Comparison of ENCODE assay signal across 12 cellular contexts in the genomic region with DNA sequence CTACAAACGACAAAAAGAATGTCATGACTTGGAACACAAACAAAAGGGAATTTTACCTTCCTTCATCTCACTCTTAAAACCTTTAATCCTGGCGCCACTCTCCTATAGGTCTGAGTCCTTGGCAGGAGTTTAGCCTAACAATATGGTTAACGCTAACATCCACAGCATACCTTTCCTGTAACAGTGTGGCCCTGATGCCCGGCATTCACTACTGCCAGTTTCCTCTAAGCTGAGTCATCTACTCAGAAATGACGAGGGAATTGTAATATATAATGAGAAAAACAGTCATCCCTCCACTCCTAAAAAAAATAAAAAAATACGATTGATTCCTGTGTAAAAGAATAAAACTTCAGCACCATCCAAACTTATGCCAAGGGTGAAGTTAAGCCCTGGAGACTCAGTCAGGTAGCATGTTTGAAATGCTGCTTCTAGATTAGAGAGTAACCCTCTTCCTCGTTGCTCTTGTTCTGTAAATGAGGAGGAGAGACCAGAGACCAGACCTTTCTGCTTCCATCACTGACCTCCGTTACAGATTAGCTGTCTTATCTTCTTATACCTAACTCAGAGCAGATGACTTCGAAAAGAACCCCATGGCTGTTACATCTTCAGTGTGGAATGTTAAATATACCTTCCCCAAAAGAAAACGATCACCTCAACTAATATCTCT. TPM values are rescaled to one million over a fixed set of nuclear protein-coding genes. Genes with fewer than 3 reads are reported as not detected.
A peak's percentile ranks its signal among the peaks of the same experiment; 100 is the strongest.
DNase-seq lines count a peak whose midpoint lies in the region; ATAC-seq and TF ChIP-seq lines count a peak whose summit lies in the region.
"Had no signal": no experiment of that assay in that cellular context is flagged by ENCODE, and none has a peak within 500 bp of the region (broad histone marks: within the 10 kb centered on the region; RNA-seq: fewer than 3 reads in every experiment).

No MANE protein-coding gene starts in this region.

- TF ChIP-seq RAD21 in IMR-90 (IDR thresholded peaks at IDR 0.05; ENCODE audit: low read length), result no peak

- TF ChIP-seq CTCF in Caco-2 (IDR thresholded peaks at IDR 0.05; ENCODE audit: insufficient read depth in 1 of 2, low read depth in 1 of 2, low read length in 1 of 2, severe bottlenecking in 1 of 2, unreplicated experiment in 1 of 2) (no peak), IMR-90 (conservative IDR thresholded peaks at IDR 0.05; ENCODE audit: low read depth, low read length) (no peak), cardiac fibroblast (IDR thresholded peaks at IDR 0.05; ENCODE audit: low read depth, low read length) (no peak)

- H3K4me2 ChIP-seq in IMR-90 (ENCODE audit: low read depth, low read length), result peak overlapping the region; percentile 67; the same call in 1 of the 2 replicates

- peak overlapping the region; percentile 89; the same call in 1 of the 2 replicates for H4K5ac ChIP-seq in IMR-90 (ENCODE audit: low read depth, low read length)

- DNase-seq in Caco-2 (no peak), IMR-90 (peak; percentile 76), cardiac fibroblast (ENCODE audit: low read depth in 2 of 2) (peak; percentile 66 to 68), lung microvascular endothelial cell (ENCODE audit: low read depth in 2 of 2) (peak; percentile 68 to 74), NCI-H1105 treated with DMSO at 0.1 percent for 48 hours (lab: John Stamatoyannopoulos, UW) (no peak)
- DNase-seq in activated CD4-positive, CD25-positive, alpha-beta regulatory T cell treated with anti-CD3 and anti-CD28 coated beads, Interleukin-2, amount 50 U/mL, for 72 hours, result no peak
- DNase-seq: activated naive CD4-positive, alpha-beta T cell treated with anti-CD3 and anti-CD28 coated beads, Interleukin-2, amount 10 ng/mL, durations not matched to agents 7 days and 5 days; effector memory CD4-positive, alpha-beta T cell had no signal

- POLR2A ChIA-PET in Caco-2 (lab: Charles Lee) (interaction anchor here (0.5 kb wide), 1 partner anchor 200 kb away, joined by 10 read pairs; no protein-coding TSS in a partner anchor), IMR-90 (lab: Charles Lee; ENCODE audit: unreplicated experiment) (no interaction called here)

- no peaks in the 10 kb centered on the region for H3K27me3 Mint-ChIP-seq in Caco-2 (ENCODE audit: insufficient read depth, unreplicated experiment)
- H3K27me3 Mint-ChIP-seq: activated naive CD4-positive, alpha-beta T cell treated with anti-CD3 and anti-CD28 coated beads, Interleukin-2, amount 10 ng/mL, durations not matched to agents 7 days and 5 days had no signal

- H3K27me3 ChIP-seq in Caco-2 (replicated peaks; ENCODE audit: control insufficient read depth, insufficient read depth, low read length) (no peaks in the 10 kb centered on the region), IMR-90 (ENCODE audit: control insufficient read depth, insufficient read depth, low read length) (no peaks in the 10 kb centered on the region)

- intact Hi-C loops in Caco-2 (cut with micrococcal nuclease; ENCODE audit: unreplicated experiment), result loop anchor here (2.0 kb wide), 2 partner anchors 18 to 36 kb away; no protein-coding TSS in a partner anchor
- intact Hi-C loops in IMR-90 (cut with micrococcal nuclease), result no loop called here

- peak overlapping the region; percentile 12; the same call in 1 of the 2 replicates for H3K4ac ChIP-seq in IMR-90 (ENCODE audit: low read depth, low read length)

- in situ Hi-C loops in IMR-90 (cut with MboI; ENCODE audit: low sequenced_read_pairs), result no loop called here

- CTCF ChIA-PET in Caco-2 (lab: Charles Lee), result no interaction called here
- CTCF ChIA-PET in IMR-90 (lab: Yijun Ruan, JAX), result interaction anchor here (1.0 kb wide), 1 partner anchor 11 kb away, joined by 3 read pairs; no protein-coding TSS in a partner anchor

- ATAC-seq in IMR-90 (ENCODE audit: low read depth), result peak; percentile 95
- no peak for ATAC-seq in HG03457 (IDR thresholded peaks at IDR 0.05; ENCODE audit: unreplicated experiment)
- ATAC-seq in HG02588 (IDR thresholded peaks at IDR 0.05; ENCODE audit: unreplicated experiment), result no peak
- ATAC-seq: HCT116 had no signal

- no peak overlapping the region for H2AK9ac ChIP-seq in IMR-90 (replicated peaks; ENCODE audit: low read depth, low read length, poor library complexity)

- peak overlapping the region; percentile 78 for H2BK5ac ChIP-seq in IMR-90 (ENCODE audit: low read depth, low read length, poor library complexity, severe bottlenecking)

- H4K8ac ChIP-seq in IMR-90 (ENCODE audit: low read depth in 2 of 2, low read length in 2 of 2), result peak overlapping the region; percentile 17 to 84; a peak in 2 of 4 replicates

- H3K36me3 ChIP-seq in Caco-2 (ENCODE audit: control insufficient read depth, insufficient read depth, low read length) (no peaks in the 10 kb centered on the region), IMR-90 (ENCODE audit: control insufficient read depth, insufficient read depth, low read length) (peaks cover 2% of the 10 kb centered on the region; the same call in 1 of the 2 replicates)

- H3K27ac ChIP-seq in IMR-90 (ENCODE audit: insufficient read depth, low read length), result peak overlapping the region; percentile 33; the same call in 1 of the 2 replicates
- H3K27ac ChIP-seq: skin epidermis had no signal

- H4K91ac ChIP-seq in IMR-90 (ENCODE audit: insufficient read depth, low read depth, low read length), result peak overlapping the region; percentile 23; the same call in 1 of the 2 replicates

- H3K18ac ChIP-seq in IMR-90 (ENCODE audit: low read depth, low read length), result peak overlapping the region; percentile 95

- H3K9me3 ChIP-seq in Caco-2 (no peaks in the 10 kb centered on the region), IMR-90 (ENCODE audit: control insufficient read depth, insufficient read depth, low read length) (no peaks in the 10 kb centered on the region)

- H3K4me1 ChIP-seq in Caco-2 (peaks cover 57% of the 10 kb centered on the region), IMR-90 (ENCODE audit: control insufficient read depth, insufficient read depth, low read length) (peaks cover 8% of the 10 kb centered on the region)

- no peak overlapping the region; the same call in 1 of the 2 replicates for H3K14ac ChIP-seq in IMR-90 (replicated peaks; ENCODE audit: low read depth, low read length)

- H3K23ac ChIP-seq in IMR-90 (ENCODE audit: low read depth, low read length), result no peak overlapping the region

- peak overlapping the region; percentile 52 for H3K56ac ChIP-seq in IMR-90 (ENCODE audit: extremely low read depth, insufficient read depth, low read length)

- peaks cover 57% of the 10 kb centered on the region for H3K36me3 Mint-ChIP-seq in Caco-2 (ENCODE audit: insufficient read depth, unreplicated experiment)

- no peaks in the 10 kb centered on the region for H3K79me1 ChIP-seq in IMR-90 (ENCODE audit: low read depth in 1 of 2, low read length in 2 of 2)

- 100% methylated on average over 1 of the region's 10 CpGs; no CpG with 5 or more reads in 1 of the 2 experiments for WGBS in IMR-90 (ENCODE audit: extremely low coverage in 2 of 2, insufficient read length in 1 of 2), 2 experiments

- BruUV-seq in Caco-2 (replicated peaks; lab: Mats Ljungman, UMichigan), result TSS peak; percentile 77
- no TSS peak for BruUV-seq in IMR-90 (replicated peaks; lab: Mats Ljungman, UMichigan)

- peak overlapping the region; percentile 70 for H2BK120ac ChIP-seq in IMR-90 (ENCODE audit: low read depth, low read length)

- H3K4me1 Mint-ChIP-seq in Caco-2 (ENCODE audit: low read depth, unreplicated experiment), result peaks cover 36% of the 10 kb centered on the region
- H3K4me1 Mint-ChIP-seq: activated naive CD4-positive, alpha-beta T cell treated with anti-CD3 and anti-CD28 coated beads, Interleukin-2, amount 10 ng/mL, durations not matched to agents 7 days and 5 days had no signal

- peak overlapping the region; percentile 23 for H3K4me3 Mint-ChIP-seq in Caco-2 (ENCODE audit: unreplicated experiment)
- H3K4me3 Mint-ChIP-seq: activated naive CD4-positive, alpha-beta T cell treated with anti-CD3 and anti-CD28 coated beads, Interleukin-2, amount 10 ng/mL, durations not matched to agents 7 days and 5 days had no signal

- peak overlapping the region; percentile 59; the same call in 1 of the 3 replicates for H2BK15ac ChIP-seq in IMR-90 (ENCODE audit: low read depth, low read length)

- no peaks in the 10 kb centered on the region; the same call in 1 of the 2 replicates for H3K9me1 ChIP-seq in IMR-90 (ENCODE audit: insufficient read depth, low read length)

- H3K4me3 ChIP-seq in Caco-2 (ENCODE audit: low read depth, low read length), result no peak overlapping the region
- no peak overlapping the region for H3K4me3 ChIP-seq in IMR-90 (ENCODE audit: insufficient read depth, low read depth, low read length)
- H3K4me3 ChIP-seq in cardiac fibroblast (replicated peaks in 1 of 2; ENCODE audit: low read depth in 2 of 2, low read length in 2 of 2), result no peak overlapping the region
- H3K4me3 ChIP-seq: skin epidermis had no signal

- dilution Hi-C loops in IMR-90 (cut with HindIII; ENCODE audit: low sequenced_read_pairs, unreplicated experiment), result no loop called here

- H3K9ac ChIP-seq in IMR-90 (ENCODE audit: low read depth, low read length), result no peak overlapping the region

- H2AFZ ChIP-seq in IMR-90 (replicated peaks; ENCODE audit: low read length, poor library complexity), result no peak overlapping the region

- H2BK20ac ChIP-seq in IMR-90 (ENCODE audit: low read depth, low read length), result no peak overlapping the region

- no peak for TF ChIP-seq POLR2A in IMR-90 (IDR thresholded peaks at IDR 0.05; ENCODE audit: low read depth, low read length)

- no peaks in the 10 kb centered on the region for H4K20me1 ChIP-seq in IMR-90 (ENCODE audit: insufficient read depth, low read length)

- H2AK5ac ChIP-seq in IMR-90 (ENCODE audit: low read depth, low read length), result no peak overlapping the region

- peak overlapping the region; percentile 79 for H3K27ac Mint-ChIP-seq in Caco-2 (ENCODE audit: unreplicated experiment)
- H3K27ac Mint-ChIP-seq: activated naive CD4-positive, alpha-beta T cell treated with anti-CD3 and anti-CD28 coated beads, Interleukin-2, amount 10 ng/mL, durations not matched to agents 7 days and 5 days had no signal

- no peaks in the 10 kb centered on the region for H3K9me3 Mint-ChIP-seq in Caco-2 (ENCODE audit: unreplicated experiment)
- H3K9me3 Mint-ChIP-seq: activated naive CD4-positive, alpha-beta T cell treated with anti-CD3 and anti-CD28 coated beads, Interleukin-2, amount 10 ng/mL, durations not matched to agents 7 days and 5 days had no signal

TF ChIP-seq in IMR-90, 13 proteins besides CTCF, POLR2A, EP300 and RAD21 (continues in another document):
- TF ChIP-seq MAFK (IDR thresholded peaks at IDR 0.05; ENCODE audit: low read depth, low read length) (no peak), FOS (IDR thresholded peaks at IDR 0.05; ENCODE audit: low read depth, low read length) (peak; percentile 58; the same call in 1 of the 2 replicates), RCOR1 (IDR thresholded peaks at IDR 0.05; ENCODE audit: insufficient replicate concordance, low read length) (no peak), NFE2L2 (IDR thresholded peaks at IDR 0.05; ENCODE audit: low read depth, low read length) (peak; percentile 51; the same call in 1 of the 2 replicates), SMC3 (IDR thresholded peaks at IDR 0.05; ENCODE audit: low read depth, low read length) (no peak)

RNA-seq across cellular contexts. Expression of a gene that starts 37.4 kb away (rescaled TPM):
- total RNA-seq in Caco-2 (2022) (20.8 and 22.4 TPM in 2 replicates), IMR-90 (2012; rRNA removed) (0.90 and 1.9 TPM in 2 replicates), lung microvascular endothelial cell (2.2 and 3.8 TPM in 2 replicates)
- 0.96 and 1.2 TPM in 2 replicates for polyA plus RNA-seq in IMR-90 (2012; rRNA removed)
- 0.18 and 0.23 TPM in 2 replicates for polyA plus RNA-seq in IMR-90 (2012; cell fraction: cytosol; rRNA removed)
- polyA plus RNA-seq in IMR-90 (2012; cell fraction: nucleus; rRNA removed; ENCODE audit: low replicate concordance), result 1.2 and 4.3 TPM in 2 replicates

Comparison
In these comparisons a context has a peak if more than half of its experiments do, and no peak if none do; other contexts are left out.
1. DNase-seq: peak in IMR-90 (single experiment), cardiac fibroblast (2 of 2) and lung microvascular endothelial cell (2 of 2); none in Caco-2 (0 of 2), NCI-H1105 treated with DMSO at 0.1 percent for 48 hours (single experiment) and activated CD4-positive, CD25-positive, alpha-beta regulatory T cell treated with anti-CD3 and anti-CD28 coated beads, Interleukin-2, amount 50 U/mL, for 72 hours (single experiment).